ENCODE assay signal across 20 cellular contexts in genomic region chr17:81933178-81933699, GRCh38. TPM values are rescaled to one million over a fixed set of nuclear protein-coding genes. Genes with fewer than 3 reads are reported as not detected.
DNase-seq lines count a peak whose midpoint lies in the region; ATAC-seq, FAIRE-seq and TF ChIP-seq lines count a peak whose summit lies in the region.
"Had no signal": no experiment of that assay in that cellular context is flagged by ENCODE, and none has a peak within 500 bp of the region (broad histone marks: within the 10 kb centered on the region; RNA-seq: fewer than 3 reads in every experiment).

No MANE protein-coding gene starts in this region.

- H3K27ac ChIP-seq in SK-N-SH (ENCODE audit: low read depth in 2 of 2, low read length in 1 of 2) (no peak overlapping the region), SU-DHL-6 (ENCODE audit: low read depth, low read length) (peak overlapping the region; percentile 67)
- H3K27ac ChIP-seq: BLaER1, HL-60, SJCRH30 had no signal

- H4K20me1 ChIP-seq in SK-N-SH (ENCODE audit: insufficient read depth) (peaks cover 7% of the 10 kb centered on the region; the same call in 1 of the 2 replicates), SU-DHL-6 (ENCODE audit: low read depth, low read length) (no peaks in the 10 kb centered on the region)

- H3K27me3 ChIP-seq in SK-N-SH (ENCODE audit: insufficient read depth) (no peaks in the 10 kb centered on the region), SU-DHL-6 (ENCODE audit: low read length) (no peaks in the 10 kb centered on the region)
- H3K27me3 ChIP-seq: SJCRH30 had no signal

- no peak overlapping the region for H3K9ac ChIP-seq in SK-N-SH
- H3K9ac ChIP-seq in SU-DHL-6 (ENCODE audit: low read length), result peak overlapping the region; percentile 7; the same call in 1 of the 2 replicates
- H3K9ac ChIP-seq: BLaER1 had no signal

- H3K4me3 Mint-ChIP-seq in effector memory CD8-positive, alpha-beta T cell, result no peak overlapping the region
- no peak overlapping the region for H3K4me3 Mint-ChIP-seq in stimulated activated effector memory CD8-positive, alpha-beta T cell treated with anti-CD3 and anti-CD28 coated beads, Interleukin-12 subunit alpha, Interleukin-12 subunit beta, amount 100 ng/mL, for 72 hours
- H3K4me3 Mint-ChIP-seq: HFFc6 had no signal

- H3K9me3 ChIP-seq in SK-N-SH (no peaks in the 10 kb centered on the region), SU-DHL-6 (ENCODE audit: insufficient read depth, low read length) (no peaks in the 10 kb centered on the region)
- H3K9me3 ChIP-seq: BLaER1, SJCRH30 had no signal

- H3K36me3 Mint-ChIP-seq in effector memory CD8-positive, alpha-beta T cell (ENCODE audit: insufficient read depth), result peaks cover 5% of the 10 kb centered on the region
- peaks cover 17% of the 10 kb centered on the region for H3K36me3 Mint-ChIP-seq in stimulated activated effector memory CD8-positive, alpha-beta T cell treated with anti-CD3 and anti-CD28 coated beads, Interleukin-12 subunit alpha, Interleukin-12 subunit beta, amount 100 ng/mL, for 72 hours

- H3F3A ChIP-seq in SK-N-SH (replicated peaks; ENCODE audit: insufficient read depth) (peaks cover 21% of the 10 kb centered on the region), SU-DHL-6 (ENCODE audit: insufficient read depth) (peaks cover 27% of the 10 kb centered on the region)

- H3K79me2 ChIP-seq in SK-N-SH (ENCODE audit: insufficient read depth), result peaks cover 19% of the 10 kb centered on the region
- H3K79me2 ChIP-seq in SU-DHL-6 (ENCODE audit: insufficient read depth, low read length), result peaks cover 4% of the 10 kb centered on the region; the same call in 1 of the 2 replicates

- no peak for TF ChIP-seq RAD21 in SK-N-SH (IDR thresholded peaks at IDR 0.05; ENCODE audit: low read length)

- no peak overlapping the region for H3K27ac Mint-ChIP-seq in effector memory CD8-positive, alpha-beta T cell
- peak overlapping the region; percentile 6 for H3K27ac Mint-ChIP-seq in stimulated activated effector memory CD8-positive, alpha-beta T cell treated with anti-CD3 and anti-CD28 coated beads, Interleukin-12 subunit alpha, Interleukin-12 subunit beta, amount 100 ng/mL, for 72 hours
- H3K27ac Mint-ChIP-seq: HFFc6 had no signal

- H2AFZ ChIP-seq in SK-N-SH (ENCODE audit: low read depth) (no peak overlapping the region), SU-DHL-6 (ENCODE audit: low read depth, low read length, severe bottlenecking) (no peak overlapping the region)

- TF ChIP-seq CTCF in SK-N-SH (IDR thresholded peaks at IDR 0.05) (no peak), SU-DHL-6 (IDR thresholded peaks at IDR 0.05; ENCODE audit: insufficient read depth, low read length, poor library complexity, severe bottlenecking) (no peak)

- no peak for ATAC-seq in SK-N-SH treated with all-trans-retinoic acid at 6 μM for 48 hours
- peak; percentile 12 for ATAC-seq in effector memory CD8-positive, alpha-beta T cell (replicated peaks)
- no peak for ATAC-seq in stimulated activated effector memory CD8-positive, alpha-beta T cell treated with anti-CD3 and anti-CD28 coated beads, Interleukin-12 subunit alpha, Interleukin-12 subunit beta, amount 100 ng/mL, for 72 hours
- no peak for ATAC-seq in GM19463 (IDR thresholded peaks at IDR 0.05; ENCODE audit: unreplicated experiment)

- H3K4me1 Mint-ChIP-seq in effector memory CD8-positive, alpha-beta T cell (ENCODE audit: low read depth in 2 of 2), result peaks cover 8 to 9% of the 10 kb centered on the region in 2 donors
- peaks cover 35% of the 10 kb centered on the region for H3K4me1 Mint-ChIP-seq in stimulated activated effector memory CD8-positive, alpha-beta T cell treated with anti-CD3 and anti-CD28 coated beads, Interleukin-12 subunit alpha, Interleukin-12 subunit beta, amount 100 ng/mL, for 72 hours

- no peak for TF ChIP-seq EP300 in SK-N-SH (IDR thresholded peaks at IDR 0.05; ENCODE audit: borderline replicate concordance in 1 of 2, low read depth in 1 of 2, low read length in 1 of 2)

- CTCF ChIA-PET in SK-N-SH (lab: Yijun Ruan, JAX), result interaction anchor here (1.0 to 11.7 kb wide), 4 partner anchors 27 to 87 kb away, joined by 3 to 107 read pairs (median 12); partner anchors contain the start of gene NOTUM

- H3K4me2 ChIP-seq in SK-N-SH (no peak overlapping the region), SU-DHL-6 (ENCODE audit: low read depth, low read length, poor library complexity, severe bottlenecking) (no peak overlapping the region)

- DNase-seq in SK-N-SH (no peak), NCI-H1105 treated with DMSO at 0.1 percent for 48 hours (lab: John Stamatoyannopoulos, UW) (no peak), urothelium cell line (ENCODE audit: low spot score) (no peak)
- no peak for DNase-seq in effector memory CD8-positive, alpha-beta T cell
- DNase-seq in stimulated activated effector memory CD8-positive, alpha-beta T cell treated with anti-CD3 and anti-CD28 coated beads, Interleukin-12 subunit alpha, Interleukin-12 subunit beta, amount 100 ng/mL, for 72 hours (ENCODE audit: low spot score in 2 of 2), result no peak
- DNase-seq: DMS153, EL, HFFc6, KBM-7, NCI-H1092, NCI-H1694 treated with DMSO at 0.1 percent for 48 hours, NCI-H82, SJCRH30 had no signal

- peaks cover 11 to 29% of the 10 kb centered on the region in 2 experiments; a peak in 2 of 4 replicates for H3K4me1 ChIP-seq in SK-N-SH (ENCODE audit: control insufficient read depth in 1 of 2, insufficient read depth in 2 of 2, low read depth in 1 of 2, low read length in 1 of 2)

- POLR2A ChIA-PET in SK-N-SH (lab: Yijun Ruan, JAX), result interaction anchor here (1.1 to 2.1 kb wide), 2 partner anchors 64 to 88 kb away, joined by 3 to 7 read pairs; no protein-coding TSS in a partner anchor

- H3K9me2 ChIP-seq in SK-N-SH (no peaks in the 10 kb centered on the region), SU-DHL-6 (replicated peaks; ENCODE audit: insufficient read depth, low read length) (no peaks in the 10 kb centered on the region)

- H3K9me3 Mint-ChIP-seq in effector memory CD8-positive, alpha-beta T cell, result no peaks in the 10 kb centered on the region
- H3K9me3 Mint-ChIP-seq in stimulated activated effector memory CD8-positive, alpha-beta T cell treated with anti-CD3 and anti-CD28 coated beads, Interleukin-12 subunit alpha, Interleukin-12 subunit beta, amount 100 ng/mL, for 72 hours, result no peaks in the 10 kb centered on the region
- H3K9me3 Mint-ChIP-seq: HFFc6 had no signal

- peaks cover 6 to 50% of the 10 kb centered on the region in 2 donors for H3K27me3 Mint-ChIP-seq in effector memory CD8-positive, alpha-beta T cell

- WGBS in SK-N-SH (ENCODE audit: low lambda C conversion rate), result 94% methylated on average over 14 of the region's 14 CpGs

- FAIRE-seq in urothelium cell line (lab: Jason Lieb, UNC), result no peak
- FAIRE-seq: GM18507, GM19239 had no signal

- H3K36me3 ChIP-seq in SK-N-SH (replicated peaks in 1 of 2; ENCODE audit: control insufficient read depth in 1 of 2, insufficient read depth in 2 of 2, low read length in 1 of 2) (peaks cover 0 to 20% of the 10 kb centered on the region in 2 experiments), SU-DHL-6 (ENCODE audit: low read length) (no peaks in the 10 kb centered on the region)
- H3K36me3 ChIP-seq: SJCRH30 had no signal

- H3K4me3 ChIP-seq in SK-N-SH (ENCODE audit: low read depth in 2 of 2, low read length in 1 of 2) (no peak overlapping the region), SU-DHL-6 (ENCODE audit: insufficient read depth, low read length, poor library complexity, severe bottlenecking) (no peak overlapping the region)
- H3K4me3 ChIP-seq: BLaER1, SJCRH30 had no signal

TF ChIP-seq in SK-N-SH, 30 proteins besides CTCF, POLR2A, EP300 and RAD21:
- peak; percentile 16 for TF ChIP-seq CHD2 (IDR thresholded peaks at IDR 0.05; ENCODE audit: low read length, partially characterized antibody)
- TF ChIP-seq MXI1 (IDR thresholded peaks at IDR 0.05; ENCODE audit: low read depth, low read length), result no peak
TF ChIP-seq in SK-N-SH: peak in this region for 1.

TF ChIP-seq in SK-N-SH treated with all-trans-retinoic acid at 6 μM for 48 hours, 23 proteins besides CTCF, POLR2A, EP300 and RAD21 (continues in another document):
- TF ChIP-seq ZNF8 (CRISPR knock-in tag; IDR thresholded peaks at IDR 0.05) (no peak), BACH2 (CRISPR knock-in tag; IDR thresholded peaks at IDR 0.05; ENCODE audit: borderline replicate concordance) (no peak), CSDC2 (CRISPR knock-in tag; IDR thresholded peaks at IDR 0.05) (no peak), RARB (CRISPR knock-in tag; IDR thresholded peaks at IDR 0.05) (no peak), POU6F1 (CRISPR knock-in tag; IDR thresholded peaks at IDR 0.05; ENCODE audit: borderline replicate concordance, low read depth) (no peak)

RNA-seq across cellular contexts. Expression of gene PYCR1, which starts 3.9 kb away (rescaled TPM):
- polyA plus RNA-seq in SK-N-SH (2012; rRNA removed), result 121 and 165 TPM in 2 replicates
- 52.8 and 102 TPM in 2 replicates for polyA plus RNA-seq in SK-N-SH (2012; cell fraction: cytosol; rRNA removed)
- polyA plus RNA-seq in SK-N-SH (2012; cell fraction: nucleus; rRNA removed), result 77.3 and 103 TPM in 2 replicates

RNA-seq across cellular contexts. Expression of gene MAFG, which starts 5.7 kb away (rescaled TPM):
- 30.3 and 38.7 TPM in 2 replicates for polyA plus RNA-seq in SK-N-SH (2012; rRNA removed)
- polyA plus RNA-seq in SK-N-SH (2012; cell fraction: cytosol; rRNA removed), result 22.2 and 29.1 TPM in 2 replicates
- polyA plus RNA-seq in SK-N-SH (2012; cell fraction: nucleus; rRNA removed), result 88.8 and 95.8 TPM in 2 replicates

RNA-seq across cellular contexts. Expression of gene MYADML2, which starts 13.8 kb away (rescaled TPM):
- polyA plus RNA-seq in SK-N-SH (2012; rRNA removed), result not detected in 2 replicates
- polyA plus RNA-seq in SK-N-SH (2012; cell fraction: cytosol; rRNA removed), result not detected in 2 replicates
- polyA plus RNA-seq in SK-N-SH (2012; cell fraction: nucleus; rRNA removed), result not detected in 2 replicates

RNA-seq across cellular contexts. Expression of gene SIRT7, which starts 15.3 kb away (rescaled TPM):
- 32.6 and 34.1 TPM in 2 replicates for polyA plus RNA-seq in SK-N-SH (2012; rRNA removed)
- 10.3 and 12.3 TPM in 2 replicates for polyA plus RNA-seq in SK-N-SH (2012; cell fraction: cytosol; rRNA removed)
- polyA plus RNA-seq in SK-N-SH (2012; cell fraction: nucleus; rRNA removed), result 182 and 254 TPM in 2 replicates

RNA-seq across cellular contexts. Expression of gene PCYT2, which starts 22.0 kb away (rescaled TPM):
- polyA plus RNA-seq in SK-N-SH (2012; rRNA removed), result 46.2 and 54.1 TPM in 2 replicates
- polyA plus RNA-seq in SK-N-SH (2012; cell fraction: cytosol; rRNA removed), result 23.8 and 36.1 TPM in 2 replicates
- polyA plus RNA-seq in SK-N-SH (2012; cell fraction: nucleus; rRNA removed), result 97.5 and 110 TPM in 2 replicates
